In the genomic region with DNA sequence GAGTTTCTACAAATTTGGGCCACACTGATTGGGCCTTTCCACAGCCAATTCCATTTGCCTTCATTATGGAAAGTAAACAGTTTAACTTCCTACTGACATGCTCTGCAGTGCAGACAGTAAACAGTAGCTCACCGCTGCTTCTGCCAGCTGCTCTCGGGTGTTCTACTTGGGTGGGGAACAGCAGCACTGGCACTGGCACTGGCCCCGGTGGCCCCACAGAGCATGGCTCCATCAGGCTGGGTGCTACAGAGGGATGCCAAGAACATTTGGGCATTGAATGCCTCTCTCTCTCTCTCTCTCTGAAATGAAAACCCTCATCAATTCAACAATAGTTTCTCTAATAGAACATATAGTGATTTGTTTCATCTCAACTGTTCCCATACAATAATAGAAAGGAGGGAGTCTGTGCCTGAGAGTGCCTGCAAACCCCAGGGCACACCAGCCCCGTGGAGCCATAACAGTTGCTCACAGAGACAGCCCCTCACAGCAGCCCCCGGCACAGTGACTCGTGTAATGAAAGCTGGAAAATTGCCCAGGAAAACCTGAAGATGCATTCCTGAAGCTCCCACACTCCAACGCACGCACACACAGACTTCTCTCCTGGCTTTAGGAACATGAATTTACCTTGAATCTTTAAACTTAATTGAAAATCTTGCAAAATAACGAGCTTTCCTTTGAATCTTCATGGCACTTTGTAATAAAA, we compare ENCODE assay signal across 1 cellular context.
TF ChIP-seq lines count a peak whose summit lies in the region.

No MANE protein-coding gene starts in this region.

TF ChIP-seq in IMR-90, 13 proteins besides CTCF, POLR2A, EP300 and RAD21:
- TF ChIP-seq NFE2L2 (IDR thresholded peaks at IDR 0.05; ENCODE audit: low read depth, low read length): no peak
- no peak for TF ChIP-seq BHLHE40 (IDR thresholded peaks at IDR 0.05; ENCODE audit: low read depth, low read length)
- no peak for TF ChIP-seq CHD1 (IDR thresholded peaks at IDR 0.05; ENCODE audit: low read depth, low read length)
- no peak for TF ChIP-seq FOS (IDR thresholded peaks at IDR 0.05; ENCODE audit: low read depth, low read length)
- no peak for TF ChIP-seq RFX5 (IDR thresholded peaks at IDR 0.05; ENCODE audit: low read depth, low read length)
- TF ChIP-seq, protein P1, sequence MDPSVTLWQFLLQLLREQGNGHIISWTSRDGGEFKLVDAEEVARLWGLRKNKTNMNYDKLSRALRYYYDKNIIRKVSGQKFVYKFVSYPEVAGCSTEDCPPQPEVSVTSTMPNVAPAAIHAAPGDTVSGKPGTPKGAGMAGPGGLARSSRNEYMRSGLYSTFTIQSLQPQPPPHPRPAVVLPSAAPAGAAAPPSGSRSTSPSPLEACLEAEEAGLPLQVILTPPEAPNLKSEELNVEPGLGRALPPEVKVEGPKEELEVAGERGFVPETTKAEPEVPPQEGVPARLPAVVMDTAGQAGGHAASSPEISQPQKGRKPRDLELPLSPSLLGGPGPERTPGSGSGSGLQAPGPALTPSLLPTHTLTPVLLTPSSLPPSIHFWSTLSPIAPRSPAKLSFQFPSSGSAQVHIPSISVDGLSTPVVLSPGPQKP (IDR thresholded peaks at IDR 0.05; ENCODE audit: borderline replicate concordance, low read depth, low read length): no peak
- no peak for TF ChIP-seq SMC3 (IDR thresholded peaks at IDR 0.05; ENCODE audit: low read depth, low read length)
- TF ChIP-seq, protein P2, sequence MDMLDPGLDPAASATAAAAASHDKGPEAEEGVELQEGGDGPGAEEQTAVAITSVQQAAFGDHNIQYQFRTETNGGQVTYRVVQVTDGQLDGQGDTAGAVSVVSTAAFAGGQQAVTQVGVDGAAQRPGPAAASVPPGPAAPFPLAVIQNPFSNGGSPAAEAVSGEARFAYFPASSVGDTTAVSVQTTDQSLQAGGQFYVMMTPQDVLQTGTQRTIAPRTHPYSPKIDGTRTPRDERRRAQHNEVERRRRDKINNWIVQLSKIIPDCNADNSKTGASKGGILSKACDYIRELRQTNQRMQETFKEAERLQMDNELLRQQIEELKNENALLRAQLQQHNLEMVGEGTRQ (IDR thresholded peaks at IDR 0.05; ENCODE audit: low read depth, low read length): no peak
